2 cellular contexts compared by ENCODE assay signal in genomic region chr3:95514260-95514659, GRCh38.
TF ChIP-seq lines count a peak whose summit lies in the region.

No MANE protein-coding gene starts in this region.

TF ChIP-seq in HepG2, 621 proteins besides CTCF, POLR2A, EP300 and RAD21:
- no peak for TF ChIP-seq GTF3A (CRISPR knock-in tag; conservative IDR thresholded peaks at IDR 0.05)
- peak; percentile 58 to 75 for TF ChIP-seq MAFK (conservative IDR thresholded peaks at IDR 0.05 in 1 of 2, IDR thresholded peaks at IDR 0.05 in 1 of 2; ENCODE audit: low read length in 2 of 2)
- peak; percentile 66; the same call in 1 of the 2 replicates for TF ChIP-seq MAFF (IDR thresholded peaks at IDR 0.05; ENCODE audit: low read depth, low read length)
- no peak for TF ChIP-seq CSRNP2 (CRISPR knock-in tag; conservative IDR thresholded peaks at IDR 0.05; ENCODE audit: low read depth)
- no peak for TF ChIP-seq IRX3 (CRISPR knock-in tag; IDR thresholded peaks at IDR 0.05; ENCODE audit: borderline replicate concordance, low read depth)

TF ChIP-seq in IMR-90, 13 proteins besides CTCF, POLR2A, EP300 and RAD21:
- TF ChIP-seq ELK1 (IDR thresholded peaks at IDR 0.05; ENCODE audit: borderline replicate concordance, low read depth, low read length) = no peak
- no peak for TF ChIP-seq BHLHE40 (IDR thresholded peaks at IDR 0.05; ENCODE audit: low read depth, low read length)
- no peak for TF ChIP-seq CEBPB (IDR thresholded peaks at IDR 0.05; ENCODE audit: low read depth, low read length)
- TF ChIP-seq MAFK (IDR thresholded peaks at IDR 0.05; ENCODE audit: low read depth, low read length) = peak; percentile 35; the same call in 1 of the 2 replicates
- no peak for TF ChIP-seq SMC3 (IDR thresholded peaks at IDR 0.05; ENCODE audit: low read depth, low read length)
- TF ChIP-seq MAZ (IDR thresholded peaks at IDR 0.05; ENCODE audit: borderline replicate concordance, low read depth, low read length) = no peak
- no peak for TF ChIP-seq NFE2L2 (IDR thresholded peaks at IDR 0.05; ENCODE audit: low read depth, low read length)
- TF ChIP-seq FOS (IDR thresholded peaks at IDR 0.05; ENCODE audit: low read depth, low read length) = no peak
